1 cellular context compared by ENCODE assay signal in genomic region chr1:9265037-9265436, GRCh38.
TF ChIP-seq lines count a peak whose summit lies in the region.

No MANE protein-coding gene starts in this region.

TF ChIP-seq in HEK293, 187 proteins besides CTCF, POLR2A, EP300 and RAD21 (continued from another document):
- TF ChIP-seq ZNF664 (tag by site-specific recombination; IDR thresholded peaks at IDR 0.05) (no peak), OSR2 (tag by site-specific recombination; IDR thresholded peaks at IDR 0.05) (no peak), ZNF394 (tag by site-specific recombination; IDR thresholded peaks at IDR 0.05; ENCODE audit: borderline replicate concordance) (no peak)
